Comparison of ENCODE assay signal across 8 cellular contexts in genomic region chr10:96721207-96721572, GRCh38. TPM values are rescaled to one million over a fixed set of nuclear protein-coding genes. Genes with fewer than 3 reads are reported as not detected.
DNase-seq lines count a peak whose midpoint lies in the region; ATAC-seq and TF ChIP-seq lines count a peak whose summit lies in the region.

No MANE protein-coding gene starts in this region.

- peak overlapping the region; percentile 74 for H3K27ac Mint-ChIP-seq in CD8-positive, alpha-beta T cell
- H3K27ac Mint-ChIP-seq in activated T-helper 17 cell treated with anti-CD3 and anti-CD28 coated beads, Interleukin-2, amount 50 U/mL, for 72 hours, result peak overlapping the region; percentile 72

- WGBS in HUES64, result 49% methylated on average over 4 of the region's 4 CpGs
- WGBS in ovary, 3 donors, result 30 to 33% (median 30%) methylated on average over 4 of the region's 4 CpGs

- TF ChIP-seq CTCF in CD8-positive, alpha-beta T cell (IDR thresholded peaks at IDR 0.05), result no peak
- TF ChIP-seq CTCF in lower lobe of right lung (IDR thresholded peaks at IDR 0.05), result no peak
- TF ChIP-seq CTCF in ovary (IDR thresholded peaks at IDR 0.05), result no peak

- no peaks in the 10 kb centered on the region for H3K27me3 ChIP-seq in CD8-positive, alpha-beta T cell (ENCODE audit: insufficient read depth, low read length)
- H3K27me3 ChIP-seq in HUES64 (ENCODE audit: insufficient read depth, low read length) (peaks cover 20% of the 10 kb centered on the region), lower lobe of right lung (ENCODE audit: low read depth) (peaks cover 7% of the 10 kb centered on the region), ovary (no peaks in the 10 kb centered on the region)

- peaks cover 40% of the 10 kb centered on the region for H3K4me1 Mint-ChIP-seq in CD8-positive, alpha-beta T cell (ENCODE audit: low read depth)
- peaks cover 6% of the 10 kb centered on the region for H3K4me1 Mint-ChIP-seq in activated T-helper 17 cell treated with anti-CD3 and anti-CD28 coated beads, Interleukin-2, amount 50 U/mL, for 72 hours

- POLR2A ChIA-PET in CD8-positive, alpha-beta T cell (lab: Charles Lee), result interaction anchor here (1.2 kb wide), 1 partner anchor 26 kb away, joined by 4 read pairs; no protein-coding TSS in a partner anchor
- POLR2A ChIA-PET in HEK293T (lab: Yijun Ruan, JAX), result no interaction called here

- no peak for ATAC-seq in CD8-positive, alpha-beta T cell
- ATAC-seq in activated T-helper 17 cell treated with anti-CD3 and anti-CD28 coated beads, Interleukin-2, amount 50 U/mL, for 72 hours (replicated peaks), result no peak
- no peak for ATAC-seq in lower lobe of right lung
- no peak for ATAC-seq in GM21619 (IDR thresholded peaks at IDR 0.05; ENCODE audit: unreplicated experiment)

- H3K36me3 Mint-ChIP-seq in CD8-positive, alpha-beta T cell, result peaks cover 6% of the 10 kb centered on the region
- H3K36me3 Mint-ChIP-seq in activated T-helper 17 cell treated with anti-CD3 and anti-CD28 coated beads, Interleukin-2, amount 50 U/mL, for 72 hours (ENCODE audit: low read depth), result no peaks in the 10 kb centered on the region

- H3K4me1 ChIP-seq in CD8-positive, alpha-beta T cell (ENCODE audit: insufficient read depth, low read length), result peaks cover 7% of the 10 kb centered on the region
- peaks cover 7% of the 10 kb centered on the region for H3K4me1 ChIP-seq in HUES64 (ENCODE audit: insufficient read depth, low read length)
- peaks cover 11% of the 10 kb centered on the region for H3K4me1 ChIP-seq in lower lobe of right lung
- peaks cover 3% of the 10 kb centered on the region for H3K4me1 ChIP-seq in ovary (ENCODE audit: insufficient read depth)

- no peak for TF ChIP-seq POLR2A in ovary (IDR thresholded peaks at IDR 0.05)

- peak overlapping the region; percentile 88 for H3K4me3 Mint-ChIP-seq in CD8-positive, alpha-beta T cell
- H3K4me3 Mint-ChIP-seq in activated T-helper 17 cell treated with anti-CD3 and anti-CD28 coated beads, Interleukin-2, amount 50 U/mL, for 72 hours, result peak overlapping the region; percentile 91

- TF ChIP-seq EP300 in ovary (IDR thresholded peaks at IDR 0.05), result no peak

- no peaks in the 10 kb centered on the region for H3K9me3 Mint-ChIP-seq in CD8-positive, alpha-beta T cell
- H3K9me3 Mint-ChIP-seq in activated T-helper 17 cell treated with anti-CD3 and anti-CD28 coated beads, Interleukin-2, amount 50 U/mL, for 72 hours, result no peaks in the 10 kb centered on the region

- peak overlapping the region; percentile 21 for H3K27ac ChIP-seq in CD8-positive, alpha-beta T cell (ENCODE audit: low read depth, low read length)
- H3K27ac ChIP-seq in HUES64 (ENCODE audit: low read depth, low read length), result no peak overlapping the region
- no peak overlapping the region for H3K27ac ChIP-seq in lower lobe of right lung
- H3K27ac ChIP-seq in ovary, result no peak overlapping the region

- H3K36me3 ChIP-seq in CD8-positive, alpha-beta T cell (ENCODE audit: insufficient read depth, low read length), result no peaks in the 10 kb centered on the region
- H3K36me3 ChIP-seq in HUES64 (ENCODE audit: insufficient read depth, low read length), result no peaks in the 10 kb centered on the region
- no peaks in the 10 kb centered on the region for H3K36me3 ChIP-seq in lower lobe of right lung
- no peaks in the 10 kb centered on the region for H3K36me3 ChIP-seq in ovary

- CTCF ChIA-PET in CD8-positive, alpha-beta T cell (lab: Charles Lee), result interaction anchor here (1.0 kb wide), 1 partner anchor 30 kb away, joined by 3 read pairs; no protein-coding TSS in a partner anchor
- CTCF ChIA-PET in HEK293T (lab: Yijun Ruan, JAX), result interaction anchor here (0.6 kb wide), 1 partner anchor 50 kb away, joined by 3 read pairs; no protein-coding TSS in a partner anchor

- H3K27me3 Mint-ChIP-seq in CD8-positive, alpha-beta T cell (ENCODE audit: low read depth), result no peaks in the 10 kb centered on the region
- no peaks in the 10 kb centered on the region for H3K27me3 Mint-ChIP-seq in activated T-helper 17 cell treated with anti-CD3 and anti-CD28 coated beads, Interleukin-2, amount 50 U/mL, for 72 hours

- H3K4me3 ChIP-seq in CD8-positive, alpha-beta T cell (ENCODE audit: low read depth, low read length), result peak overlapping the region; percentile 53
- H3K4me3 ChIP-seq in HUES64 (ENCODE audit: low read length), result peak overlapping the region; percentile 65
- peak overlapping the region; percentile 66 for H3K4me3 ChIP-seq in lower lobe of right lung
- no peak overlapping the region for H3K4me3 ChIP-seq in ovary

- no peak for DNase-seq in CD8-positive, alpha-beta T cell
- DNase-seq in lower lobe of right lung (no peak), ovary (no peak), mesenteric fat pad (ENCODE audit: low spot score) (no peak), HEK293T (ENCODE audit: extremely low spot score) (no peak)

- H3K9me3 ChIP-seq in CD8-positive, alpha-beta T cell (ENCODE audit: low read length), result no peaks in the 10 kb centered on the region
- H3K9me3 ChIP-seq in HUES64 (ENCODE audit: insufficient read depth, low read depth, low read length) (no peaks in the 10 kb centered on the region), lower lobe of right lung (no peaks in the 10 kb centered on the region), ovary (no peaks in the 10 kb centered on the region)

- intact Hi-C loops in CD8-positive, alpha-beta T cell (cut with DNase I, micrococcal nuclease), result loop anchor here in 1 of 2 experiments (2.0 kb wide), 1 partner anchor 68 kb away; no protein-coding TSS in a partner anchor
- intact Hi-C loops in lower lobe of right lung (cut with DNase I), result no loop called here
- intact Hi-C loops in ovary (cut with DNase I), result loop anchor here in 2 of 4 donors (5.0 to 10.0 kb wide), 2 partner anchors 76 to 79 kb away; no protein-coding TSS in a partner anchor

- no peak overlapping the region for H3K9ac ChIP-seq in HUES64 (ENCODE audit: low read depth, low read length)

TF ChIP-seq in HEK293T, 16 proteins besides CTCF, POLR2A, EP300 and RAD21:
- TF ChIP-seq L3MBTL2 (conservative IDR thresholded peaks at IDR 0.05) (no peak), LEF1 (IDR thresholded peaks at IDR 0.05; ENCODE audit: borderline replicate concordance) (no peak), NFRKB (IDR thresholded peaks at IDR 0.05) (no peak), HDGF (IDR thresholded peaks at IDR 0.05; ENCODE audit: borderline replicate concordance) (no peak)

RNA-seq across cellular contexts. Expression of gene PIK3AP1, which starts 0.9 kb away (rescaled TPM):
- total RNA-seq in CD8-positive, alpha-beta T cell, result 1 to 10 TPM; 5.6 to 5.7 TPM
- polyA plus RNA-seq in HUES64 (2013, experiment 1 of 2), result 1.3 TPM
- polyA plus RNA-seq in HUES64 (2013, experiment 2 of 2), result 1.5 TPM
- 1 to 10 TPM; 4.3 to 6.6 TPM for total RNA-seq in activated T-helper 17 cell treated with anti-CD3 and anti-CD28 coated beads, Interleukin-2, amount 50 U/mL, for 72 hours
- 71.6 TPM for total RNA-seq in lower lobe of right lung
- total RNA-seq in ovary, result 10 to 100 TPM in 2 of 7 donors, 1 to 10 TPM in 5; 4.6 to 14.2 (median 7.8) TPM
- 1 to 10 TPM; 2.5 to 9.9 TPM for polyA plus RNA-seq in ovary
- 17.7 TPM for total RNA-seq in mesenteric fat pad
